In the genomic region with DNA sequence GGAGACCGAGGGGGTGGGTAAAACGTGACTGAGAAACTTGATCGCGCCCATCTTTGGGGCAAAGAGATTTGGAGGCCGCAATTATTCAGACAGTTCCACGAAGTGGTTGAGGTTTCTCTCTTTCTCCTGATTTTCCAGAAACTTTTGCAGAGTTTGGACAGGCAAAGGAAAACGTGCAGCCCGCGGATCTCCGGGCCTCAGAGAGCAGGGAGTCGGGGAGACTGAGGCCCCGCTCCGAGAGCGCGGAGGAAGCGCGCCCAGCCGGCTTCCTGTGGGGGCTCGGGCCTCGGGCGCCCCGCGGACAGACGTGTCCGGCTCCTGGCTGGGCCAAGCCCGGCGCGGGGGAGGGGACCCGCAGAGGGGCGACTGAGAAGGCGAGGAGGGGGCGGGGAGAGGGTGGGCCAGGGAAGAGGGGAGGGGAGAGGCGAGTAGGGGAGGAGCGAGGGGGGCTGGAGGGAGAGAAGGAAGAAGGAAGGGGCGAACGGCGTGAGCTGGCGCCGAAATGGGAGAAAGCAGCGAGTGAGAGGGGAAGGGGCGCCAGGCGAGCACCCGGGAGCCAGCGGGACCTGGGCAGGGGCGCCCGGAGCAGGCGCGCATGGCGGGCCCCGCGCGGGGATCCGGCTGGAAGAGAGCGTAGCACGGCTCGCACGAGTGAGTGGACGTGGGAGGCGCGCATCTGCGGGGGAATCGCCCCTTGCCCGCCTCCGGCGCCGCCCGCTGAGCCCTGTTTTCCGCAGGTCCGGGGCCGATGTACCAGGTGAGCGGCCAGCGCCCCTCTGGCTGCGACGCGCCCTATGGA, we compare ENCODE assay signal across 8 cellular contexts. TPM values are rescaled to one million over a fixed set of nuclear protein-coding genes. Genes with fewer than 3 reads are reported as not detected.
DNase-seq lines count a peak whose midpoint lies in the region; ATAC-seq and TF ChIP-seq lines count a peak whose summit lies in the region.

MDFI (plus strand) TSS at position 467 of the 799 bp plus-strand sequence; CDS start at position 749, 282 bp downstream.

- H4K8ac ChIP-seq in H9 (replicated peaks; ENCODE audit: insufficient read length, low read depth, low read length) = no peak within 1 kb of the TSS

- CTCF ChIA-PET in activated B cell treated with CpG ODN at 0.5 μM for 24 hours (lab: Charles Lee) = no interaction called here

- intact Hi-C loops in activated B cell treated with CpG ODN at 0.5 μM for 24 hours (cut with micrococcal nuclease) = no loop called here

- DNase-seq in H9 = peak; percentile 78
- DNase-seq in activated B cell treated with CpG ODN at 0.5 μM for 24 hours = no peak
- DNase-seq in right atrium auricular region (ENCODE audit: low spot score) = no peak
- no peak for DNase-seq in activated CD4-positive, CD25-positive, alpha-beta regulatory T cell treated with anti-CD3 and anti-CD28 coated beads, Interleukin-2, amount 50 U/mL, for 72 hours

- H3K79me2 ChIP-seq in H9 (ENCODE audit: insufficient read depth, low read length) = no peaks in the 10 kb centered on the region; the same call in 1 of the 2 replicates

- H3K4me3 ChIP-seq in right atrium auricular region (peak within 1 kb of the TSS; percentile 30 to 58), rectal smooth muscle tissue (ENCODE audit: low read length) (peak within 1 kb of the TSS; percentile 48)

- H2AFZ ChIP-seq in H9 (ENCODE audit: low read length) = no peak within 1 kb of the TSS

- H3K23ac ChIP-seq in H9 (ENCODE audit: insufficient read length, low read depth, low read length) = no peak within 1 kb of the TSS

- H2BK15ac ChIP-seq in H9 (ENCODE audit: low read depth, low read length) = no peak within 1 kb of the TSS

- H3K9me3 Mint-ChIP-seq in H9 = no peaks in the 10 kb centered on the region; a peak in 1 of 5 replicates
- H3K9me3 Mint-ChIP-seq in activated B cell treated with CpG ODN at 0.5 μM for 24 hours = no peaks in the 10 kb centered on the region

- H3K14ac ChIP-seq in H9 (ENCODE audit: insufficient read depth, low read length) = no peak within 1 kb of the TSS

- POLR2A ChIA-PET in activated B cell treated with CpG ODN at 0.5 μM for 24 hours (lab: Charles Lee) = no interaction called here

- no peak within 1 kb of the TSS for H3K56ac ChIP-seq in H9 (ENCODE audit: insufficient read length, low read depth, low read length)

- H3K27ac Mint-ChIP-seq in H9 (peak within 1 kb of the TSS in 1 of 3 experiments; percentile 34; a peak in 2 of 7 replicates), activated B cell treated with CpG ODN at 0.5 μM for 24 hours (no peak within 1 kb of the TSS)

- H4K91ac ChIP-seq in H9 (ENCODE audit: insufficient read length, low read depth, low read length) = no peak within 1 kb of the TSS

- H4K20me1 ChIP-seq in H9 (ENCODE audit: control insufficient read depth, insufficient read depth, insufficient read length) = no peaks in the 10 kb centered on the region

- TF ChIP-seq CTCF in H9 (conservative IDR thresholded peaks at IDR 0.05) = no peak
- no peak for TF ChIP-seq CTCF in activated B cell treated with CpG ODN at 0.5 μM for 24 hours (IDR thresholded peaks at IDR 0.05)
- no peak for TF ChIP-seq CTCF in right atrium auricular region (IDR thresholded peaks at IDR 0.05)

- H3K36me3 Mint-ChIP-seq in H9 (ENCODE audit: insufficient read depth in 1 of 3, low read depth in 3 of 3) = peaks cover 12 to 18% (median 15%) of the 10 kb centered on the region in 3 experiments
- no peaks in the 10 kb centered on the region for H3K36me3 Mint-ChIP-seq in activated B cell treated with CpG ODN at 0.5 μM for 24 hours (ENCODE audit: low read depth)

- ATAC-seq in activated B cell treated with CpG ODN at 0.5 μM for 24 hours (ENCODE audit: low read depth) (peak; percentile 25), HG03159 (IDR thresholded peaks at IDR 0.05; ENCODE audit: unreplicated experiment) (no peak), GM18519 (IDR thresholded peaks at IDR 0.05; ENCODE audit: low FRiP score, unreplicated experiment) (no peak), GM21423 (IDR thresholded peaks at IDR 0.05; ENCODE audit: unreplicated experiment) (no peak)

- H2BK120ac ChIP-seq in H9 (ENCODE audit: low read depth, low read length, poor library complexity, severe bottlenecking) = no peak within 1 kb of the TSS

- no peak within 1 kb of the TSS for H3K9ac ChIP-seq in H9 (ENCODE audit: extremely low read depth, insufficient read length, low read length)
- no peak within 1 kb of the TSS for H3K9ac ChIP-seq in rectal smooth muscle tissue (ENCODE audit: low read length)

- H3K9me3 ChIP-seq in H9 (ENCODE audit: control insufficient read depth, low read depth, low read length) = no peaks in the 10 kb centered on the region
- H3K9me3 ChIP-seq in right atrium auricular region = no peaks in the 10 kb centered on the region

- H3K4ac ChIP-seq in H9 (ENCODE audit: low read depth, low read length) = no peak within 1 kb of the TSS

- no peak within 1 kb of the TSS for H2BK5ac ChIP-seq in H9 (ENCODE audit: insufficient read length, low read length)

- H3T11ph ChIP-seq in H9 (ENCODE audit: low read length) = no peak within 1 kb of the TSS

- H3K27me3 ChIP-seq in H9 (ENCODE audit: insufficient read depth, low read length) (peaks cover 3% of the 10 kb centered on the region; the same call in 1 of the 2 replicates), right atrium auricular region (peaks cover 4 to 8% of the 10 kb centered on the region in 2 donors), rectal smooth muscle tissue (ENCODE audit: control insufficient read depth, insufficient read depth, low read length) (peaks cover 23% of the 10 kb centered on the region)

- H2AK5ac ChIP-seq in H9 (ENCODE audit: insufficient read length, low read length) = no peak within 1 kb of the TSS

- no CpG with 5 or more reads among the region's 75 CpGs for WGBS in H9 (ENCODE audit: extremely low coverage, insufficient read length, low lambda C conversion rate)

- H2BK12ac ChIP-seq in H9 (ENCODE audit: insufficient read length, low read depth, low read length) = no peak within 1 kb of the TSS

- H3K36me3 ChIP-seq in right atrium auricular region = no peaks in the 10 kb centered on the region
- no peaks in the 10 kb centered on the region for H3K36me3 ChIP-seq in rectal smooth muscle tissue (ENCODE audit: control insufficient read depth, insufficient read depth, low read length)

- H3K4me1 ChIP-seq in H9 (ENCODE audit: insufficient read depth, low read length) (peaks cover 5% of the 10 kb centered on the region; the same call in 1 of the 2 replicates), right atrium auricular region (peaks cover 0 to 34% of the 10 kb centered on the region in 2 donors), rectal smooth muscle tissue (ENCODE audit: control insufficient read depth, insufficient read depth, low read length) (no peaks in the 10 kb centered on the region)

- H3K27ac ChIP-seq in H9 (ENCODE audit: insufficient read length, low read depth, low read length) (no peak within 1 kb of the TSS), right atrium auricular region (peak within 1 kb of the TSS in 1 of 2 donors; percentile 31), rectal smooth muscle tissue (ENCODE audit: low read depth, low read length) (no peak within 1 kb of the TSS)

- H4K5ac ChIP-seq in H9 (ENCODE audit: insufficient read length, low read depth, low read length) = no peak within 1 kb of the TSS

- peaks cover 71% of the 10 kb centered on the region for H3K27me3 Mint-ChIP-seq in H9 (ENCODE audit: low read depth)
- H3K27me3 Mint-ChIP-seq in activated B cell treated with CpG ODN at 0.5 μM for 24 hours = peaks cover 58% of the 10 kb centered on the region

- no peaks in the 10 kb centered on the region for H3K79me1 ChIP-seq in H9 (ENCODE audit: insufficient read depth, low read depth, low read length, poor library complexity, severe bottlenecking)

- no peak within 1 kb of the TSS for H3K18ac ChIP-seq in H9 (ENCODE audit: insufficient read length, low read depth, low read length)

- H3K4me1 Mint-ChIP-seq in H9 = peaks cover 47 to 48% of the 10 kb centered on the region in 2 experiments
- H3K4me1 Mint-ChIP-seq in activated B cell treated with CpG ODN at 0.5 μM for 24 hours = peaks cover 12% of the 10 kb centered on the region

- peak within 1 kb of the TSS; percentile 81 to 90 for H3K4me3 Mint-ChIP-seq in H9
- H3K4me3 Mint-ChIP-seq in activated B cell treated with CpG ODN at 0.5 μM for 24 hours = peak within 1 kb of the TSS; percentile 70

- no peak within 1 kb of the TSS for H2BK20ac ChIP-seq in H9 (ENCODE audit: low read depth, low read length, poor library complexity, severe bottlenecking)

- H3K4me2 ChIP-seq in H9 (ENCODE audit: insufficient read depth, insufficient read length, low read length) = peak within 1 kb of the TSS; percentile 70

- peaks cover 18% of the 10 kb centered on the region for H3K23me2 ChIP-seq in H9 (ENCODE audit: insufficient read length, low read depth, low read length, poor library complexity, severe bottlenecking)

RNA-seq across cellular contexts. Expression of gene MDFI, which starts in this region (rescaled TPM):
- total RNA-seq in H9 (2021) = 40.9 and 45.0 TPM in 2 replicates
- total RNA-seq in activated B cell treated with CpG ODN at 0.5 μM for 24 hours = not detected in 2 replicates
- total RNA-seq in right atrium auricular region = 10 to 100 TPM in 1 of 2 donors, 1 to 10 TPM in 1; 1.5 to 12.3 TPM

Comparison
In these comparisons a context has a peak if more than half of its experiments do, and no peak if none do; other contexts are left out.
1. Peak in ATAC-seq in activated B cell treated with CpG ODN at 0.5 μM for 24 hours; RNA of the gene not detected or under 1 TPM.